ENCODE assay signal across 2 cellular contexts in the genomic region with DNA sequence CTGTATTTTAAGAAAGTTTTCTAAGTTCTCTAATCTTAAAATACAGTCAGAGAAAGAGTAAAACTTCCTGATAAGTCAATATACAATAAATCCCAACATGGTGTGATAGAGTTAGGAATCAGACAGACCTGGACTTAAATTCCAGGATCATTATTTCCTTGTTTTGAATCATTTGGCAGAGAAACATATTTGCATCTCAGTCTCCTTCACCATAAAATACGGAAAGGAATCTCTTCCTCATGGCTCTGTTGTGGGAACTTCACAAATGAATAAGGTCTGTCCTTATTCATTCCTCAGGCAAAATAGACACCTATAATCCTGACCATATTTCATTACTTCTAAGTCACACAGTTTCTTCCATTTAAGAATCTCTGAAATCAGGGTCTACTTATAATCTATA.
TF ChIP-seq lines count a peak whose summit lies in the region.

No MANE protein-coding gene starts in this region.

TF ChIP-seq in HCT116, 20 proteins besides CTCF, POLR2A, EP300 and RAD21:
- no peak for TF ChIP-seq POLR2AphosphoS5 (IDR thresholded peaks at IDR 0.05; ENCODE audit: low read depth, low read length)
- TF ChIP-seq EGR1 (IDR thresholded peaks at IDR 0.05; ENCODE audit: low read depth) = no peak
- TF ChIP-seq EZH2 (IDR thresholded peaks at IDR 0.05) = no peak
- TF ChIP-seq ELF1 (IDR thresholded peaks at IDR 0.05; ENCODE audit: borderline replicate concordance, low read depth) = no peak
- no peak for TF ChIP-seq CEBPB (IDR thresholded peaks at IDR 0.05; ENCODE audit: low read depth)
- TF ChIP-seq, protein P1, sequence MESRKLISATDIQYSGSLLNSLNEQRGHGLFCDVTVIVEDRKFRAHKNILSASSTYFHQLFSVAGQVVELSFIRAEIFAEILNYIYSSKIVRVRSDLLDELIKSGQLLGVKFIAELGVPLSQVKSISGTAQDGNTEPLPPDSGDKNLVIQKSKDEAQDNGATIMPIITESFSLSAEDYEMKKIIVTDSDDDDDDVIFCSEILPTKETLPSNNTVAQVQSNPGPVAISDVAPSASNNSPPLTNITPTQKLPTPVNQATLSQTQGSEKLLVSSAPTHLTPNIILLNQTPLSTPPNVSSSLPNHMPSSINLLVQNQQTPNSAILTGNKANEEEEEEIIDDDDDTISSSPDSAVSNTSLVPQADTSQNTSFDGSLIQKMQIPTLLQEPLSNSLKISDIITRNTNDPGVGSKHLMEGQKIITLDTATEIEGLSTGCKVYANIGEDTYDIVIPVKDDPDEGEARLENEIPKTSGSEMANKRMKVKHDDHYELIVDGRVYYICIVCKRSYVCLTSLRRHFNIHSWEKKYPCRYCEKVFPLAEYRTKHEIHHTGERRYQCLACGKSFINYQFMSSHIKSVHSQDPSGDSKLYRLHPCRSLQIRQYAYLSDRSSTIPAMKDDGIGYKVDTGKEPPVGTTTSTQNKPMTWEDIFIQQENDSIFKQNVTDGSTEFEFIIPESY (IDR thresholded peaks at IDR 0.05; ENCODE audit: extremely low read depth, insufficient replicate concordance, low read length) = no peak
- no peak for TF ChIP-seq SRF (IDR thresholded peaks at IDR 0.05; ENCODE audit: low read depth)
- TF ChIP-seq, protein P2, sequence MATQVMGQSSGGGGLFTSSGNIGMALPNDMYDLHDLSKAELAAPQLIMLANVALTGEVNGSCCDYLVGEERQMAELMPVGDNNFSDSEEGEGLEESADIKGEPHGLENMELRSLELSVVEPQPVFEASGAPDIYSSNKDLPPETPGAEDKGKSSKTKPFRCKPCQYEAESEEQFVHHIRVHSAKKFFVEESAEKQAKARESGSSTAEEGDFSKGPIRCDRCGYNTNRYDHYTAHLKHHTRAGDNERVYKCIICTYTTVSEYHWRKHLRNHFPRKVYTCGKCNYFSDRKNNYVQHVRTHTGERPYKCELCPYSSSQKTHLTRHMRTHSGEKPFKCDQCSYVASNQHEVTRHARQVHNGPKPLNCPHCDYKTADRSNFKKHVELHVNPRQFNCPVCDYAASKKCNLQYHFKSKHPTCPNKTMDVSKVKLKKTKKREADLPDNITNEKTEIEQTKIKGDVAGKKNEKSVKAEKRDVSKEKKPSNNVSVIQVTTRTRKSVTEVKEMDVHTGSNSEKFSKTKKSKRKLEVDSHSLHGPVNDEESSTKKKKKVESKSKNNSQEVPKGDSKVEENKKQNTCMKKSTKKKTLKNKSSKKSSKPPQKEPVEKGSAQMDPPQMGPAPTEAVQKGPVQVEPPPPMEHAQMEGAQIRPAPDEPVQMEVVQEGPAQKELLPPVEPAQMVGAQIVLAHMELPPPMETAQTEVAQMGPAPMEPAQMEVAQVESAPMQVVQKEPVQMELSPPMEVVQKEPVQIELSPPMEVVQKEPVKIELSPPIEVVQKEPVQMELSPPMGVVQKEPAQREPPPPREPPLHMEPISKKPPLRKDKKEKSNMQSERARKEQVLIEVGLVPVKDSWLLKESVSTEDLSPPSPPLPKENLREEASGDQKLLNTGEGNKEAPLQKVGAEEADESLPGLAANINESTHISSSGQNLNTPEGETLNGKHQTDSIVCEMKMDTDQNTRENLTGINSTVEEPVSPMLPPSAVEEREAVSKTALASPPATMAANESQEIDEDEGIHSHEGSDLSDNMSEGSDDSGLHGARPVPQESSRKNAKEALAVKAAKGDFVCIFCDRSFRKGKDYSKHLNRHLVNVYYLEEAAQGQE (IDR thresholded peaks at IDR 0.05; ENCODE audit: low read depth) = no peak
- TF ChIP-seq CBX3 (IDR thresholded peaks at IDR 0.05; ENCODE audit: low read depth) = no peak

TF ChIP-seq in endothelial cell of umbilical vein, 7 proteins besides CTCF, POLR2A, EP300 and RAD21:
- TF ChIP-seq EZH2 (IDR thresholded peaks at IDR 0.05; ENCODE audit: borderline replicate concordance, low read depth, low read length, severe bottlenecking) (no peak), POLR2AphosphoS5 (IDR thresholded peaks at IDR 0.05; ENCODE audit: insufficient read depth, low read depth, low read length) (no peak), FOS (IDR thresholded peaks at IDR 0.05; ENCODE audit: borderline replicate concordance, insufficient read depth, low read length) (no peak), GATA2 (IDR thresholded peaks at IDR 0.05; ENCODE audit: insufficient read depth, insufficient read length, low read depth, low read length) (no peak), JUN (IDR thresholded peaks at IDR 0.05; ENCODE audit: borderline replicate concordance, insufficient read depth, insufficient read length, low read depth) (no peak), MYC (IDR thresholded peaks at IDR 0.05; ENCODE audit: low read depth, low read length) (no peak)
- TF ChIP-seq, protein P3, sequence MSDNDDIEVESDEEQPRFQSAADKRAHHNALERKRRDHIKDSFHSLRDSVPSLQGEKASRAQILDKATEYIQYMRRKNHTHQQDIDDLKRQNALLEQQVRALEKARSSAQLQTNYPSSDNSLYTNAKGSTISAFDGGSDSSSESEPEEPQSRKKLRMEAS (IDR thresholded peaks at IDR 0.05; ENCODE audit: insufficient read depth, insufficient read length) = no peak
